Comparison of ENCODE assay signal across 27 cellular contexts in the genomic region with DNA sequence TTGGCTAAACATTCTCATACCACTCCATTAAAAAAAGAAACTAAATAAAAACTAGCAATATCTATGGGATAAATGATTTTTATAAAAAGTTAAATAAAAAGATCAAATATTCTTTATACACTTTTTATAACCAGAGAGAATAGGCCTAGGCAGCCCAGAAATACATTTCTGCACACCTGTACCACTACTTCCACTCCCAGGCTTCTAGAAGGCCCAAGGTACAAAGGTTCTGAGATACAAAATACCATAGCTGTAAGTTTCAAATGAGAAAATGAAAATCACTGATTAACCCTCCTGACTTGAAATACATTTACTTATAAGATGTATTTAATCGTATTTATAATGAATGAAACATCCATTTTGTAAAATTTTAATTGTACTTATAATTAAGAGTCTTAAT.
"Had no signal": no experiment of that assay in that cellular context is flagged by ENCODE, and none has a peak within 500 bp of the region (broad histone marks: within the 10 kb centered on the region; RNA-seq: fewer than 3 reads in every experiment).

No MANE protein-coding gene starts in this region.

- H3K27me3 ChIP-seq: adrenal gland, body of pancreas, dorsolateral prefrontal cortex, gastroesophageal sphincter had no signal

- H3K9me3 ChIP-seq: adrenal gland, body of pancreas, gastroesophageal sphincter had no signal

- H3K27ac ChIP-seq: adrenal gland, coronary artery, dorsolateral prefrontal cortex, gastroesophageal sphincter had no signal

- H3K4me3 ChIP-seq: adrenal gland, body of pancreas, coronary artery, dorsolateral prefrontal cortex, gastroesophageal sphincter had no signal

- ATAC-seq: activated CD4-positive, alpha-beta T cell treated with anti-CD3 and anti-CD28 coated beads for 36 hours; activated CD8-positive, alpha-beta memory T cell treated with anti-CD3 and anti-CD28 coated beads, Interleukin-2, amount 10 ng/mL, durations not matched to agents 7 days and 5 days; activated CD8-positive, alpha-beta T cell treated with anti-CD3 and anti-CD28 coated beads, Interleukin-2, amount 10 ng/mL, durations not matched to agents 7 days and 5 days; activated naive CD8-positive, alpha-beta T cell treated with anti-CD3 and anti-CD28 coated beads, Interleukin-2, amount 50 U/mL, for 24 hours; body of pancreas; esophagus mucosa; gastroesophageal sphincter had no signal

- DNase-seq: activated CD4-positive, alpha-beta memory T cell treated with anti-CD3 and anti-CD28 coated beads for 36 hours; activated CD4-positive, alpha-beta T cell treated with anti-CD3 and anti-CD28 coated beads for 36 hours; activated CD4-positive, alpha-beta T cell treated with anti-CD3 and anti-CD28 coated beads, Interleukin-2, amount 10 ng/mL, durations not matched to agents 24 days and 14 days; activated CD4-positive, CD25-positive, alpha-beta regulatory T cell; activated CD4-positive, CD25-positive, alpha-beta regulatory T cell treated with anti-CD3 and anti-CD28 coated beads, Interleukin-2, amount 50 U/mL, for 72 hours; activated CD8-positive, alpha-beta memory T cell treated with anti-CD3 and anti-CD28 coated beads, Interleukin-2, amount 10 ng/mL, durations not matched to agents 7 days and 5 days; activated CD8-positive, alpha-beta memory T cell treated with anti-CD3 and anti-CD28 coated beads, Interleukin-2, amount 50 U/mL, for 4 hours; activated CD8-positive, alpha-beta T cell treated with anti-CD3 and anti-CD28 coated beads, Interleukin-2, amount 10 ng/mL, durations not matched to agents 7 days and 5 days; activated effector memory CD4-positive, alpha-beta T cell treated with anti-CD3 and anti-CD28 coated beads, Interleukin-2, amount 50 U/mL, for 16 hours; activated naive CD4-positive, alpha-beta T cell treated with anti-CD3 and anti-CD28 coated beads for 36 hours; activated naive CD8-positive, alpha-beta T cell treated with anti-CD3 and anti-CD28 coated beads for 36 hours; activated naive CD8-positive, alpha-beta T cell treated with anti-CD3 and anti-CD28 coated beads, Interleukin-2, amount 50 U/mL, for 24 hours; activated T-cell treated with anti-CD3 and anti-CD28 coated beads, Interleukin-2, amount 50 U/mL, for 1 hour; activated T-cell treated with anti-CD3 and anti-CD28 coated beads, Interleukin-2, amount 50 U/mL, for 48 hours; adrenal gland; amygdala; aorta; body of pancreas; caudate nucleus; dorsolateral prefrontal cortex; effector memory CD4-positive, alpha-beta T cell; endodermal cell; foreskin fibroblast; T-helper 2 cell had no signal

- H3K4me1 ChIP-seq: adrenal gland, gastroesophageal sphincter had no signal

- H3K36me3 ChIP-seq: adrenal gland, gastroesophageal sphincter had no signal
